Comparison of ENCODE assay signal across 37 cellular contexts in genomic region chr4:171142639-171143038, GRCh38.
"Had no signal": no experiment of that assay in that cellular context is flagged by ENCODE, and none has a peak within 500 bp of the region (broad histone marks: within the 10 kb centered on the region; RNA-seq: fewer than 3 reads in every experiment).

No MANE protein-coding gene starts in this region.

- H3K4me3 Mint-ChIP-seq: activated B cell treated with CpG ODN at 0.5 μM for 24 hours; activated CD4-positive, alpha-beta memory T cell treated with anti-CD3 and anti-CD28 coated beads for 36 hours; activated CD4-positive, alpha-beta T cell treated with anti-CD3 and anti-CD28 coated beads, Interleukin-2, amount 10 ng/mL, durations not matched to agents 24 days and 14 days; activated CD8-positive, alpha-beta T cell treated with anti-CD3 and anti-CD28 coated beads for 36 hours; activated naive CD4-positive, alpha-beta T cell treated with anti-CD3 and anti-CD28 coated beads for 36 hours; activated naive CD8-positive, alpha-beta T cell treated with anti-CD3 and anti-CD28 coated beads for 36 hours; activated T-cell treated with anti-CD3 and anti-CD28 coated beads, Interleukin-2, amount 50 U/mL, for 4 hours; activated T-cell treated with anti-CD3 and anti-CD28 coated beads, Interleukin-2, amount 50 U/mL, for 72 hours; activated T-helper 1 cell treated with anti-CD3 and anti-CD28 coated beads, Interleukin-12 subunit alpha, Interleukin-12 subunit beta, Interleukin-2, Interleukin-4 antibody, amounts not matched to agents 30 ng/mL and 10 ng/mL and 1 ng/mL, durations not matched to agents 14 hours and 24 hours and 36 hours; activated T-helper 17 cell treated with anti-CD3 and anti-CD28 coated beads, Interleukin-2, amount 50 U/mL, for 72 hours; brain; T-helper 1 cell treated with Interleukin-12 subunit alpha and Interleukin-12 subunit beta and Interleukin-4 antibody, amounts not matched to agents 30 μg/mL and 1 μg/mL, for 36 hours; T-helper 2 cell treated with Interferon-gamma antibody and Interleukin-4, amounts not matched to agents 5 μg/mL and 100 μg/mL, for 36 hours had no signal

- H3K9me3 ChIP-seq: ascending aorta had no signal

- H3K36me3 Mint-ChIP-seq: activated CD4-positive, alpha-beta memory T cell treated with anti-CD3 and anti-CD28 coated beads for 36 hours; activated naive CD4-positive, alpha-beta T cell treated with anti-CD3 and anti-CD28 coated beads, Interleukin-2, amount 50 U/mL, for 72 hours; activated naive CD8-positive, alpha-beta T cell treated with anti-CD3 and anti-CD28 coated beads for 36 hours; brain had no signal

- FAIRE-seq: bronchial epithelial cell, TTC549 had no signal

- ATAC-seq: activated CD8-positive, alpha-beta T cell treated with anti-CD3 and anti-CD28 coated beads for 36 hours; activated naive CD4-positive, alpha-beta T cell treated with anti-CD3 and anti-CD28 coated beads, Interleukin-2, amount 50 U/mL, for 72 hours; activated T-cell treated with anti-CD3 and anti-CD28 coated beads, Interleukin-2, amount 50 U/mL, for 4 hours; activated T-cell treated with anti-CD3 and anti-CD28 coated beads, Interleukin-2, amount 50 U/mL, for 72 hours; activated T-helper 17 cell treated with anti-CD3 and anti-CD28 coated beads, Interleukin-2, amount 50 U/mL, for 72 hours had no signal

- H3K9me3 Mint-ChIP-seq: activated B cell treated with CpG ODN at 0.5 μM for 24 hours; activated CD4-positive, alpha-beta T cell treated with anti-CD3 and anti-CD28 coated beads, Interleukin-2, amount 10 ng/mL, durations not matched to agents 24 days and 14 days; brain had no signal

- H3K27ac Mint-ChIP-seq: activated B cell treated with CpG ODN at 0.5 μM for 24 hours; activated CD4-positive, alpha-beta memory T cell treated with anti-CD3 and anti-CD28 coated beads for 36 hours; activated CD4-positive, alpha-beta T cell treated with anti-CD3 and anti-CD28 coated beads, Interleukin-2, amount 10 ng/mL, durations not matched to agents 24 days and 14 days; activated CD8-positive, alpha-beta T cell treated with anti-CD3 and anti-CD28 coated beads for 36 hours; activated naive CD4-positive, alpha-beta T cell treated with anti-CD3 and anti-CD28 coated beads for 36 hours; activated naive CD4-positive, alpha-beta T cell treated with anti-CD3 and anti-CD28 coated beads, Interleukin-2, amount 50 U/mL, for 72 hours; activated naive CD8-positive, alpha-beta T cell treated with anti-CD3 and anti-CD28 coated beads for 36 hours; activated T-cell treated with anti-CD3 and anti-CD28 coated beads, Interleukin-2, amount 50 U/mL, for 72 hours; activated T-helper 1 cell treated with anti-CD3 and anti-CD28 coated beads, Interleukin-12 subunit alpha, Interleukin-12 subunit beta, Interleukin-2, Interleukin-4 antibody, amounts not matched to agents 30 ng/mL and 10 ng/mL and 1 ng/mL, durations not matched to agents 14 hours and 24 hours and 36 hours; activated T-helper 17 cell treated with anti-CD3 and anti-CD28 coated beads, Interleukin-2, amount 50 U/mL, for 72 hours; brain; T-helper 1 cell treated with Interleukin-12 subunit alpha and Interleukin-12 subunit beta and Interleukin-4 antibody, amounts not matched to agents 30 μg/mL and 1 μg/mL, for 36 hours; T-helper 2 cell treated with Interferon-gamma antibody and Interleukin-4, amounts not matched to agents 5 μg/mL and 100 μg/mL, for 36 hours had no signal

- H3K27me3 Mint-ChIP-seq: activated B cell treated with CpG ODN at 0.5 μM for 24 hours; activated CD4-positive, alpha-beta memory T cell treated with anti-CD3 and anti-CD28 coated beads for 36 hours; activated CD4-positive, alpha-beta T cell treated with anti-CD3 and anti-CD28 coated beads, Interleukin-2, amount 10 ng/mL, durations not matched to agents 24 days and 14 days; activated CD8-positive, alpha-beta T cell treated with anti-CD3 and anti-CD28 coated beads for 36 hours; activated naive CD8-positive, alpha-beta T cell treated with anti-CD3 and anti-CD28 coated beads for 36 hours; activated T-helper 17 cell treated with anti-CD3 and anti-CD28 coated beads, Interleukin-2, amount 50 U/mL, for 72 hours; brain had no signal

- H3K27ac ChIP-seq: ascending aorta, cardiac muscle cell, VCaP had no signal

- H3K27me3 ChIP-seq: ascending aorta, cardiac muscle cell had no signal

- H3K4me3 ChIP-seq: ascending aorta, cardiac muscle cell had no signal

- DNase-seq: activated B cell treated with CpG ODN at 0.5 μM for 24 hours; activated CD4-positive, alpha-beta memory T cell treated with anti-CD3 and anti-CD28 coated beads for 36 hours; activated CD4-positive, alpha-beta T cell treated with anti-CD3 and anti-CD28 coated beads for 4 hours; activated CD4-positive, alpha-beta T cell treated with anti-CD3 and anti-CD28 coated beads, Interleukin-2, amount 10 ng/mL, durations not matched to agents 24 days and 14 days; activated CD4-positive, alpha-beta T cell treated with anti-CD3 and anti-CD28 coated beads, Interleukin-2, amount 50 U/mL, for 1 hour; activated CD4-positive, alpha-beta T cell treated with anti-CD3 and anti-CD28 coated beads, Interleukin-2, amount 50 U/mL, for 4 hours; activated CD4-positive, CD25-positive, alpha-beta regulatory T cell treated with anti-CD3 and anti-CD28 coated beads, Interleukin-2, amount 50 U/mL, for 72 hours; activated CD8-positive, alpha-beta memory T cell treated with anti-CD3 and anti-CD28 coated beads, Interleukin-2, amount 50 U/mL, for 4 hours; activated CD8-positive, alpha-beta T cell treated with anti-CD3 and anti-CD28 coated beads for 36 hours; activated effector memory CD4-positive, alpha-beta T cell treated with anti-CD3 and anti-CD28 coated beads, Interleukin-2, amount 50 U/mL, for 16 hours; activated gamma-delta T cell treated with Interleukin-2 at 50 U/mL for 16 hours; activated naive CD4-positive, alpha-beta T cell; activated naive CD4-positive, alpha-beta T cell treated with anti-CD3 and anti-CD28 coated beads for 36 hours; activated naive CD4-positive, alpha-beta T cell treated with anti-CD3 and anti-CD28 coated beads, Interleukin-2, amount 50 U/mL, for 16 hours; activated naive CD8-positive, alpha-beta T cell treated with anti-CD3 and anti-CD28 coated beads for 36 hours; activated T-cell treated with anti-CD3 and anti-CD28 coated beads for 4 hours; activated T-cell treated with anti-CD3 and anti-CD28 coated beads, Interleukin-2, amount 50 U/mL, for 1 hour; activated T-cell treated with anti-CD3 and anti-CD28 coated beads, Interleukin-2, amount 50 U/mL, for 4 hours; activated T-cell treated with anti-CD3 and anti-CD28 coated beads, Interleukin-2, amount 50 U/mL, for 72 hours; amygdala; anterior cingulate cortex; caudate nucleus; SW 1271; T-helper 1 cell; T-helper 2 cell; T-helper 9 cell had no signal

- H3K36me3 ChIP-seq: ascending aorta, cardiac muscle cell had no signal

- H3K4me1 Mint-ChIP-seq: activated B cell treated with CpG ODN at 0.5 μM for 24 hours; activated CD4-positive, alpha-beta T cell treated with anti-CD3 and anti-CD28 coated beads, Interleukin-2, amount 10 ng/mL, durations not matched to agents 24 days and 14 days; activated naive CD8-positive, alpha-beta T cell treated with anti-CD3 and anti-CD28 coated beads for 36 hours; activated T-helper 17 cell treated with anti-CD3 and anti-CD28 coated beads, Interleukin-2, amount 50 U/mL, for 72 hours; brain had no signal
